Comparison of ENCODE assay signal across 15 cellular contexts in genomic region chr4:76811604-76812412, GRCh38.
DNase-seq lines count a peak whose midpoint lies in the region; ATAC-seq and TF ChIP-seq lines count a peak whose summit lies in the region.
"Had no signal": no experiment of that assay in that cellular context is flagged by ENCODE, and none has a peak within 500 bp of the region (broad histone marks: within the 10 kb centered on the region; RNA-seq: fewer than 3 reads in every experiment).

No MANE protein-coding gene starts in this region.

- H3K9ac ChIP-seq in neural progenitor cell = no peak overlapping the region
- H3K9ac ChIP-seq: parathyroid adenoma had no signal

- no peak overlapping the region for H3K4me3 ChIP-seq in foreskin fibroblast (ENCODE audit: low read depth in 1 of 2, low read length in 2 of 2)
- no peak overlapping the region for H3K4me3 ChIP-seq in neural progenitor cell
- no peak overlapping the region for H3K4me3 ChIP-seq in Peyer's patch
- H3K4me3 ChIP-seq: esophagus squamous epithelium had no signal

- H3K27me3 Mint-ChIP-seq in neural progenitor cell (ENCODE audit: insufficient read depth, low read depth) = peaks cover 8% of the 10 kb centered on the region

- peaks cover 8% of the 10 kb centered on the region for H3K36me3 Mint-ChIP-seq in neural progenitor cell

- H4K20me1 ChIP-seq in neural progenitor cell (ENCODE audit: low read depth) = no peaks in the 10 kb centered on the region

- no peaks in the 10 kb centered on the region for H3K79me2 ChIP-seq in neural progenitor cell (ENCODE audit: low read depth)
- H3K79me2 ChIP-seq: parathyroid adenoma had no signal

- peaks cover 9% of the 10 kb centered on the region for H3F3A ChIP-seq in neural progenitor cell (ENCODE audit: low read depth)

- H3K4me1 Mint-ChIP-seq in neural progenitor cell = peaks cover 23% of the 10 kb centered on the region

- H3K9me3 ChIP-seq in neural progenitor cell (ENCODE audit: low read depth) = peaks cover 5% of the 10 kb centered on the region
- H3K9me3 ChIP-seq in Peyer's patch = peaks cover 0 to 5% (median 0%) of the 10 kb centered on the region in 4 donors

- H3K4me2 ChIP-seq in neural progenitor cell = peak overlapping the region; percentile 8

- no peaks in the 10 kb centered on the region for H3K27me3 ChIP-seq in neural progenitor cell
- no peaks in the 10 kb centered on the region for H3K27me3 ChIP-seq in Peyer's patch
- H3K27me3 ChIP-seq: esophagus squamous epithelium had no signal

- H3K27ac ChIP-seq in neural progenitor cell = no peak overlapping the region
- H3K27ac ChIP-seq in Peyer's patch = peak overlapping the region in 1 of 4 donors; percentile 37
- H3K27ac ChIP-seq: parathyroid adenoma had no signal

- ATAC-seq in HG02571 (IDR thresholded peaks at IDR 0.05; ENCODE audit: unreplicated experiment) (no peak), HG03045 (IDR thresholded peaks at IDR 0.05; ENCODE audit: unreplicated experiment) (no peak), HG02981 (IDR thresholded peaks at IDR 0.05; ENCODE audit: unreplicated experiment) (no peak)
- ATAC-seq: left lobe of liver had no signal

- DNase-seq in AG08395 (ENCODE audit: low spot score) = peak; percentile 34
- peak; percentile 5 for DNase-seq in SK-N-DZ (ENCODE audit: low spot score)
- DNase-seq in foreskin fibroblast = peak; percentile 30 to 44
- DNase-seq in neural progenitor cell (ENCODE audit: low spot score) = peak; percentile 28
- DNase-seq in Peyer's patch = no peak
- DNase-seq: activated T-cell treated with anti-CD3 and anti-CD28 coated beads for 4 hours, DMS79, esophagus squamous epithelium, NCI-H345, RPMI8226 had no signal

- H3K36me3 ChIP-seq in neural progenitor cell (no peaks in the 10 kb centered on the region), Peyer's patch (no peaks in the 10 kb centered on the region)
- H3K36me3 ChIP-seq: esophagus squamous epithelium had no signal

- H3K4me3 Mint-ChIP-seq in neural progenitor cell = peak overlapping the region; percentile 56

- TF ChIP-seq POLR2A in Peyer's patch (IDR thresholded peaks at IDR 0.05) = no peak

- peaks cover 48% of the 10 kb centered on the region for H3K9me3 Mint-ChIP-seq in neural progenitor cell

- H3K4me1 ChIP-seq in neural progenitor cell (peaks cover 11% of the 10 kb centered on the region), Peyer's patch (no peaks in the 10 kb centered on the region)
- H3K4me1 ChIP-seq: parathyroid adenoma had no signal

- peak overlapping the region; percentile 73 for H2AFZ ChIP-seq in neural progenitor cell (replicated peaks)
- H2AFZ ChIP-seq: parathyroid adenoma had no signal

- H3K27ac Mint-ChIP-seq in neural progenitor cell = peak overlapping the region; percentile 86

- TF ChIP-seq CTCF in foreskin fibroblast (IDR thresholded peaks at IDR 0.05; ENCODE audit: low read depth, low read length) (no peak), neural progenitor cell (IDR thresholded peaks at IDR 0.05) (no peak), Peyer's patch (IDR thresholded peaks at IDR 0.05) (no peak)

Comparison
In these comparisons a context has a peak if more than half of its experiments do, and no peak if none do; other contexts are left out.
1. DNase-seq: peak in AG08395 (single experiment), SK-N-DZ (single experiment), foreskin fibroblast (2 of 2) and neural progenitor cell (single experiment); none in Peyer's patch (0 of 3).